In the genomic region with DNA sequence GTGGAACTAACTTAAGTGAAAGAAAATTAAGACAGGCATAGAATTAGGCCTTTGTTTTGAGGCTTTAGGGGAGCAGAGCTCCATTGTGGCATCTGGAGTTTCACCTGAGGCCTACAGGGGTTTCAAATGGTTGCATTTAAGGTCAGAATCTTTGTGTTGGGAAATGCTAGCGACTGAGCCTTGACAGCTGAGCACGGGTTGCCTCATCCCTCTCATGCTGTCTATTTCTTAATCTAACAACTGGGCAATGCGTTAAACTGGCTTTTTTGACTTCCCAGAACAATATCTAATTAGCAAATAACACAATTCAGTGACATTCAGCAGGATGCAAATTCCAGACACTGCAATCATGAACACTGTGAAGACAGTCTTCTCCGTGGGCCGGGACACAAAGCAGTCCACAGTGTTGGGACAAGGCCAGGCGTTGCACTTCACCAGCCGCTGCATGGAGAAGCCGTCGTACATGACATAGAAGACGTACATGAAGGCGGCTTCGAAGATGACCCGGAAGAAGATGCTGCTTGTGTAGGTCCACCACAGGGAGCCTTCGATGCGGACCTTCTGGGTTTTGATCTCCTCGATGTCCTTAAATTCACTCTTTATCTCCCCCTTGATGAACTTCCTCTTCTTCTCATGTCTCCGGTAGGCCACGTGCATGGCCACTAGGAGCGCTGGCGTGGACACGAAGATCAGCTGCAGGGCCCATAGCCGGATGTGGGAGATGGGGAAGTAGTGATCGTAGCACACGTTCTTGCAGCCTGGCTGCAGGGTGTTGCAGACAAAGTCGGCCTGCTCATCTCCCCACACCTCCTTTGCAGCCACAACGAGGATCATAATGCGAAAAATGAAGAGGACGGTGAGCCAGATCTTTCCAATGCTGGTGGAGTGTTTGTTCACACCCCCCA, we compare ENCODE assay signal across 1 cellular context.
A peak's percentile ranks its signal among the peaks of the same experiment; 100 is the strongest.
TF ChIP-seq lines count a peak whose summit lies in the region.

No MANE protein-coding gene starts in this region.

TF ChIP-seq in HepG2, 621 proteins besides CTCF, POLR2A, EP300 and RAD21:
- no peak for TF ChIP-seq GABPA (IDR thresholded peaks at IDR 0.05; ENCODE audit: low read depth, low read length)
- peak; percentile 49 for TF ChIP-seq GABPA (CRISPR knock-in tag; IDR thresholded peaks at IDR 0.05; ENCODE audit: low read depth)
- TF ChIP-seq GABPB1 (CRISPR knock-in tag; IDR thresholded peaks at IDR 0.05): peak; percentile 31; the same call in 1 of the 2 replicates
- no peak for TF ChIP-seq U2AF2 (IDR thresholded peaks at IDR 0.05; ENCODE audit: low read depth, low read length)
- TF ChIP-seq ZNF234 (CRISPR knock-in tag; conservative IDR thresholded peaks at IDR 0.05): no peak
- TF ChIP-seq, protein P1, sequence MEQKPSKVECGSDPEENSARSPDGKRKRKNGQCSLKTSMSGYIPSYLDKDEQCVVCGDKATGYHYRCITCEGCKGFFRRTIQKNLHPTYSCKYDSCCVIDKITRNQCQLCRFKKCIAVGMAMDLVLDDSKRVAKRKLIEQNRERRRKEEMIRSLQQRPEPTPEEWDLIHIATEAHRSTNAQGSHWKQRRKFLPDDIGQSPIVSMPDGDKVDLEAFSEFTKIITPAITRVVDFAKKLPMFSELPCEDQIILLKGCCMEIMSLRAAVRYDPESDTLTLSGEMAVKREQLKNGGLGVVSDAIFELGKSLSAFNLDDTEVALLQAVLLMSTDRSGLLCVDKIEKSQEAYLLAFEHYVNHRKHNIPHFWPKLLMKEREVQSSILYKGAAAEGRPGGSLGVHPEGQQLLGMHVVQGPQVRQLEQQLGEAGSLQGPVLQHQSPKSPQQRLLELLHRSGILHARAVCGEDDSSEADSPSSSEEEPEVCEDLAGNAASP (CRISPR knock-in tag; IDR thresholded peaks at IDR 0.05; ENCODE audit: borderline replicate concordance): no peak
- no peak for TF ChIP-seq ZNF775 (CRISPR knock-in tag; IDR thresholded peaks at IDR 0.05; ENCODE audit: borderline replicate concordance)
- no peak for TF ChIP-seq CBX5 (CRISPR knock-in tag; IDR thresholded peaks at IDR 0.05; ENCODE audit: borderline replicate concordance)
- TF ChIP-seq CEBPB (IDR thresholded peaks at IDR 0.05; ENCODE audit: borderline replicate concordance, low read depth, low read length): peak; percentile 49; the same call in 1 of the 2 replicates
- TF ChIP-seq ZNF143 (CRISPR knock-in tag; IDR thresholded peaks at IDR 0.05): no peak
- TF ChIP-seq ZNF33A (CRISPR knock-in tag; IDR thresholded peaks at IDR 0.05; ENCODE audit: borderline replicate concordance): no peak
- no peak for TF ChIP-seq ZNF543 (CRISPR knock-in tag; IDR thresholded peaks at IDR 0.05)
- TF ChIP-seq SPEN (CRISPR knock-in tag; IDR thresholded peaks at IDR 0.05; ENCODE audit: low read depth): no peak
- TF ChIP-seq, protein P2, sequence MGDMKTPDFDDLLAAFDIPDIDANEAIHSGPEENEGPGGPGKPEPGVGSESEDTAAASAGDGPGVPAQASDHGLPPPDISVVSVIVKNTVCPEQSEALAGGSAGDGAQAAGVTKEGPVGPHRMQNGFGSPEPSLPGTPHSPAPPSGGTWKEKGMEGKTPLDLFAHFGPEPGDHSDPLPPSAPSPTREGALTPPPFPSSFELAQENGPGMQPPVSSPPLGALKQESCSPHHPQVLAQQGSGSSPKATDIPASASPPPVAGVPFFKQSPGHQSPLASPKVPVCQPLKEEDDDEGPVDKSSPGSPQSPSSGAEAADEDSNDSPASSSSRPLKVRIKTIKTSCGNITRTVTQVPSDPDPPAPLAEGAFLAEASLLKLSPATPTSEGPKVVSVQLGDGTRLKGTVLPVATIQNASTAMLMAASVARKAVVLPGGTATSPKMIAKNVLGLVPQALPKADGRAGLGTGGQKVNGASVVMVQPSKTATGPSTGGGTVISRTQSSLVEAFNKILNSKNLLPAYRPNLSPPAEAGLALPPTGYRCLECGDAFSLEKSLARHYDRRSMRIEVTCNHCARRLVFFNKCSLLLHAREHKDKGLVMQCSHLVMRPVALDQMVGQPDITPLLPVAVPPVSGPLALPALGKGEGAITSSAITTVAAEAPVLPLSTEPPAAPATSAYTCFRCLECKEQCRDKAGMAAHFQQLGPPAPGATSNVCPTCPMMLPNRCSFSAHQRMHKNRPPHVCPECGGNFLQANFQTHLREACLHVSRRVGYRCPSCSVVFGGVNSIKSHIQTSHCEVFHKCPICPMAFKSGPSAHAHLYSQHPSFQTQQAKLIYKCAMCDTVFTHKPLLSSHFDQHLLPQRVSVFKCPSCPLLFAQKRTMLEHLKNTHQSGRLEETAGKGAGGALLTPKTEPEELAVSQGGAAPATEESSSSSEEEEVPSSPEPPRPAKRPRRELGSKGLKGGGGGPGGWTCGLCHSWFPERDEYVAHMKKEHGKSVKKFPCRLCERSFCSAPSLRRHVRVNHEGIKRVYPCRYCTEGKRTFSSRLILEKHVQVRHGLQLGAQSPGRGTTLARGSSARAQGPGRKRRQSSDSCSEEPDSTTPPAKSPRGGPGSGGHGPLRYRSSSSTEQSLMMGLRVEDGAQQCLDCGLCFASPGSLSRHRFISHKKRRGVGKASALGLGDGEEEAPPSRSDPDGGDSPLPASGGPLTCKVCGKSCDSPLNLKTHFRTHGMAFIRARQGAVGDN (CRISPR knock-in tag; IDR thresholded peaks at IDR 0.05): peak; percentile 21; the same call in 1 of the 2 replicates
- TF ChIP-seq NFE2L2 (IDR thresholded peaks at IDR 0.05; ENCODE audit: low read length): no peak
TF ChIP-seq in HepG2: peak in this region for 4.
